In genomic region chr3:105828703-105829102, GRCh38 we compare ENCODE assay signal across 14 cellular contexts. TPM values are rescaled to one million over a fixed set of nuclear protein-coding genes. Genes with fewer than 3 reads are reported as not detected.
DNase-seq lines count a peak whose midpoint lies in the region; ATAC-seq, FAIRE-seq and TF ChIP-seq lines count a peak whose summit lies in the region.
"Had no signal": no experiment of that assay in that cellular context is flagged by ENCODE, and none has a peak within 500 bp of the region (broad histone marks: within the 10 kb centered on the region; RNA-seq: fewer than 3 reads in every experiment).

No MANE protein-coding gene starts in this region.

- no peak for TF ChIP-seq EP300 in A549 (IDR thresholded peaks at IDR 0.05)

- H3K4me2 ChIP-seq in A549, result peak overlapping the region; percentile 24; the same call in 2 of the 3 replicates

- no peaks in the 10 kb centered on the region for H3K9me3 Mint-ChIP-seq in central memory CD8-positive, alpha-beta T cell

- TF ChIP-seq POLR2A in A549 (IDR thresholded peaks at IDR 0.05; ENCODE audit: low read length), result no peak

- H3K27me3 Mint-ChIP-seq in central memory CD8-positive, alpha-beta T cell, result no peaks in the 10 kb centered on the region

- no peaks in the 10 kb centered on the region for H3K9me3 ChIP-seq in A549
- H3K9me3 ChIP-seq: tibial nerve had no signal

- DNase-seq in A549 (ENCODE audit: low read depth in 1 of 2, low spot score in 1 of 2), result no peak
- DNase-seq in central memory CD8-positive, alpha-beta T cell (ENCODE audit: low spot score in 2 of 2), result no peak
- no peak for DNase-seq in EL
- DNase-seq in iPS-NIHi7 (ENCODE audit: extremely low spot score), result no peak
- no peak for DNase-seq in DMS114 treated with DMSO at 0.1 percent for 48 hours (lab: John Stamatoyannopoulos, UW; ENCODE audit: unreplicated experiment)
- DNase-seq: activated CD4-positive, CD25-positive, alpha-beta regulatory T cell treated with anti-CD3 and anti-CD28 coated beads, Interleukin-2, amount 50 U/mL, for 72 hours; anterior cingulate cortex; GDM1; NCI-H526; SHP77 treated with DMSO at 0.1 percent for 48 hours had no signal

- no peak for TF ChIP-seq CTCF in A549 (IDR thresholded peaks at IDR 0.05)

- 21% methylated on average over 2 of the region's 2 CpGs for WGBS in A549 (ENCODE audit: missing lambda C conversion rate)

- ATAC-seq in A549 (no peak), GM18907 (IDR thresholded peaks at IDR 0.05; ENCODE audit: unreplicated experiment) (peak; percentile 38), HG03442 (IDR thresholded peaks at IDR 0.05; ENCODE audit: unreplicated experiment) (peak; percentile 54), HG02973 (IDR thresholded peaks at IDR 0.05; ENCODE audit: unreplicated experiment) (no peak)
- peak; percentile 61 for ATAC-seq in central memory CD8-positive, alpha-beta T cell (replicated peaks; ENCODE audit: extremely low read depth, poor library complexity, severe bottlenecking)

- no peak for TF ChIP-seq RAD21 in A549 (conservative IDR thresholded peaks at IDR 0.05 in 1 of 2, IDR thresholded peaks at IDR 0.05 in 1 of 2)

- POLR2A ChIA-PET in A549 (lab: Yijun Ruan, JAX), result no interaction called here

- peak overlapping the region; percentile 33 to 66; a peak in 4 of 6 replicates for H3K27ac ChIP-seq in A549

- FAIRE-seq in A549 (lab: Jason Lieb, UNC), result no peak

- CTCF ChIA-PET in A549 (lab: Yijun Ruan, JAX), result no interaction called here

- peaks cover 25% of the 10 kb centered on the region for H3K36me3 Mint-ChIP-seq in central memory CD8-positive, alpha-beta T cell (ENCODE audit: insufficient read depth)

- H3K27ac Mint-ChIP-seq in central memory CD8-positive, alpha-beta T cell (ENCODE audit: low read depth), result peak overlapping the region; percentile 95

- H3K4me1 ChIP-seq in A549, result peaks cover 42% of the 10 kb centered on the region

- H3K4me1 Mint-ChIP-seq in central memory CD8-positive, alpha-beta T cell, result peaks cover 78% of the 10 kb centered on the region

- H3K4me3 ChIP-seq in A549, result no peak overlapping the region
- H3K4me3 ChIP-seq: tibial nerve had no signal

- peak overlapping the region; percentile 59 for H3K4me3 Mint-ChIP-seq in central memory CD8-positive, alpha-beta T cell

TF ChIP-seq in A549, 52 proteins besides CTCF, POLR2A, EP300 and RAD21:
- TF ChIP-seq ZNF302 (CRISPR knock-in tag; IDR thresholded peaks at IDR 0.05) (no peak), ZSCAN20 (CRISPR knock-in tag; IDR thresholded peaks at IDR 0.05) (no peak), CBX8 (IDR thresholded peaks at IDR 0.05) (no peak), RARB (CRISPR knock-in tag; IDR thresholded peaks at IDR 0.05) (no peak), HMGXB4 (CRISPR knock-in tag; IDR thresholded peaks at IDR 0.05; ENCODE audit: borderline replicate concordance) (no peak), KDM1A (IDR thresholded peaks at IDR 0.05; ENCODE audit: low read depth) (no peak), TP53 (CRISPR knock-in tag; IDR thresholded peaks at IDR 0.05) (no peak), JUNB (IDR thresholded peaks at IDR 0.05) (no peak), FOSB (CRISPR knock-in tag; IDR thresholded peaks at IDR 0.05) (no peak), MAX (IDR thresholded peaks at IDR 0.05) (no peak), NFE2L2 (conservative IDR thresholded peaks at IDR 0.05; ENCODE audit: low read length) (no peak), NR3C1 (IDR thresholded peaks at IDR 0.05) (no peak), JUN (IDR thresholded peaks at IDR 0.05) (no peak)

RNA-seq across cellular contexts. Expression of gene CBLB, which starts 40.1 kb away (rescaled TPM):
- 16.2 and 17.1 TPM in 2 replicates for polyA plus RNA-seq in A549 (2011; rRNA removed)
- polyA plus RNA-seq in A549 (2012; cell fraction: cytosol; rRNA removed), result 2.5 and 2.7 TPM in 2 replicates
- polyA plus RNA-seq in A549 (2012; cell fraction: nucleus; rRNA removed), result 3.6 and 5.1 TPM in 2 replicates
- polyA plus RNA-seq in A549 (2017; fragmentation: RNase III; extraction: RNeasy Plus Mini Kit Qiagen cat#74134 plus additional on column Dnase treatment), result 4.8 to 7.4 TPM (median 6.8 TPM) in 3 replicates
- 16.5 and 17.9 TPM in 2 replicates for polyA minus RNA-seq in A549 (2011; rRNA and poly(A)+ RNA removed)

Comparison
In these comparisons a context has a peak if more than half of its experiments do, and no peak if none do; other contexts are left out.
1. ATAC-seq: peak in GM18907 (single experiment), HG03442 (single experiment) and central memory CD8-positive, alpha-beta T cell (single experiment); none in A549 (0 of 2) and HG02973 (single experiment).